8 cellular contexts compared by ENCODE assay signal in genomic region chr7:25179325-25179724, GRCh38. TPM values are rescaled to one million over a fixed set of nuclear protein-coding genes. Genes with fewer than 3 reads are reported as not detected.
DNase-seq lines count a peak whose midpoint lies in the region; ATAC-seq and TF ChIP-seq lines count a peak whose summit lies in the region.

No MANE protein-coding gene starts in this region.

- intact Hi-C loops in CD8-positive, alpha-beta T cell (cut with DNase I, micrococcal nuclease): loop anchor here in 1 of 2 experiments (5.0 kb wide), 1 partner anchor 357 kb away; no protein-coding TSS in a partner anchor
- intact Hi-C loops in OCI-LY7 (cut with micrococcal nuclease; ENCODE audit: unreplicated experiment): no loop called here
- intact Hi-C loops in ovary (cut with DNase I): no loop called here

- TF ChIP-seq CTCF in CD8-positive, alpha-beta T cell (IDR thresholded peaks at IDR 0.05): no peak
- no peak for TF ChIP-seq CTCF in OCI-LY7 (conservative IDR thresholded peaks at IDR 0.05; ENCODE audit: low read length)
- TF ChIP-seq CTCF in epithelial cell of proximal tubule (conservative IDR thresholded peaks at IDR 0.05; ENCODE audit: low read depth, low read length): no peak
- no peak for TF ChIP-seq CTCF in ovary (IDR thresholded peaks at IDR 0.05)

- H3K27ac ChIP-seq in CD8-positive, alpha-beta T cell (ENCODE audit: low read depth, low read length): peak overlapping the region; percentile 57
- H3K27ac ChIP-seq in OCI-LY7 (ENCODE audit: low read depth, low read length, poor library complexity, severe bottlenecking): peak overlapping the region; percentile 57
- H3K27ac ChIP-seq in ovary: peak overlapping the region in 1 of 2 donors; percentile 82

- H3K4me3 ChIP-seq in CD8-positive, alpha-beta T cell (ENCODE audit: low read depth, low read length): peak overlapping the region; percentile 70
- H3K4me3 ChIP-seq in OCI-LY7 (ENCODE audit: low read depth, low read length, poor library complexity, severe bottlenecking) (peak overlapping the region; percentile 78), epithelial cell of proximal tubule (ENCODE audit: low read depth, low read length) (peak overlapping the region; percentile 75), ovary (peak overlapping the region; percentile 86)

- peak overlapping the region; percentile 95 for H2AFZ ChIP-seq in OCI-LY7 (ENCODE audit: low read length)

- BruUV-seq in OCI-LY7 (replicated peaks; lab: Mats Ljungman, UMichigan): no TSS peak

- H3K4me1 ChIP-seq in CD8-positive, alpha-beta T cell (ENCODE audit: insufficient read depth, low read length): peaks cover 7% of the 10 kb centered on the region
- H3K4me1 ChIP-seq in OCI-LY7 (ENCODE audit: insufficient read depth, low read length, poor library complexity, severe bottlenecking): peaks cover 9% of the 10 kb centered on the region
- no peaks in the 10 kb centered on the region for H3K4me1 ChIP-seq in ovary (ENCODE audit: insufficient read depth)

- H4K20me1 ChIP-seq in OCI-LY7 (ENCODE audit: insufficient read depth, low read length): no peaks in the 10 kb centered on the region

- no peaks in the 10 kb centered on the region for H3K9me3 ChIP-seq in CD8-positive, alpha-beta T cell (ENCODE audit: low read length)
- H3K9me3 ChIP-seq in OCI-LY7 (ENCODE audit: low read length) (no peaks in the 10 kb centered on the region), ovary (no peaks in the 10 kb centered on the region)

- no peaks in the 10 kb centered on the region for H3K36me3 ChIP-seq in CD8-positive, alpha-beta T cell (ENCODE audit: insufficient read depth, low read length)
- peaks cover 3% of the 10 kb centered on the region; the same call in 1 of the 2 replicates for H3K36me3 ChIP-seq in OCI-LY7 (ENCODE audit: insufficient read depth, low read length)
- H3K36me3 ChIP-seq in ovary: no peaks in the 10 kb centered on the region

- CTCF ChIA-PET in CD8-positive, alpha-beta T cell (lab: Charles Lee): no interaction called here
- CTCF ChIA-PET in OCI-LY7 (lab: Charles Lee; ENCODE audit: unreplicated experiment): interaction anchor here (0.6 kb wide), 1 partner anchor 55 kb away, joined by 5 read pairs; no protein-coding TSS in a partner anchor

- H3K36me3 Mint-ChIP-seq in CD8-positive, alpha-beta T cell: peaks cover 6% of the 10 kb centered on the region

- H3K4me2 ChIP-seq in OCI-LY7 (ENCODE audit: low read length): peak overlapping the region; percentile 82

- no peak for ATAC-seq in CD8-positive, alpha-beta T cell

- H3K9me2 ChIP-seq in OCI-LY7 (ENCODE audit: insufficient read depth, low read length): no peaks in the 10 kb centered on the region

- no peaks in the 10 kb centered on the region for H3K27me3 ChIP-seq in CD8-positive, alpha-beta T cell (ENCODE audit: insufficient read depth, low read length)
- H3K27me3 ChIP-seq in ovary: no peaks in the 10 kb centered on the region

- H3K79me2 ChIP-seq in OCI-LY7 (ENCODE audit: insufficient read depth, low read depth, low read length): no peaks in the 10 kb centered on the region

- H3K27ac Mint-ChIP-seq in CD8-positive, alpha-beta T cell: peak overlapping the region; percentile 82

- DNase-seq in CD8-positive, alpha-beta T cell: no peak
- DNase-seq in OCI-LY7 (ENCODE audit: low spot score): no peak
- DNase-seq in epithelial cell of proximal tubule (ENCODE audit: low read depth): no peak
- no peak for DNase-seq in ovary
- no peak for DNase-seq in effector CD4-positive, alpha-beta T cell
- DNase-seq in AG20443 (ENCODE audit: low spot score): no peak
- DNase-seq in activated CD4-positive, alpha-beta T cell treated with anti-CD3 and anti-CD28 coated beads, Interleukin-2, amount 50 U/mL, for 1 hour: no peak
- no peak for DNase-seq in DMS 273 treated with DMSO at 0.1 percent for 48 hours (lab: John Stamatoyannopoulos, UW)

- TF ChIP-seq EP300 in ovary (IDR thresholded peaks at IDR 0.05): no peak

- peaks cover 22% of the 10 kb centered on the region for H3K4me1 Mint-ChIP-seq in CD8-positive, alpha-beta T cell (ENCODE audit: low read depth)

- H3K27me3 Mint-ChIP-seq in CD8-positive, alpha-beta T cell (ENCODE audit: low read depth): no peaks in the 10 kb centered on the region

- no peak for TF ChIP-seq POLR2A in ovary (IDR thresholded peaks at IDR 0.05)

- H3K9me3 Mint-ChIP-seq in CD8-positive, alpha-beta T cell: no peaks in the 10 kb centered on the region

- WGBS in ovary, 3 donors: 60 to 64% (median 62%) methylated on average over 9 of the region's 9 CpGs

- peak overlapping the region; percentile 85 for H3K4me3 Mint-ChIP-seq in CD8-positive, alpha-beta T cell

- POLR2A ChIA-PET in CD8-positive, alpha-beta T cell (lab: Charles Lee): interaction anchor here (1.6 kb wide), 1 partner anchor 54 kb away, joined by 11 read pairs; the partner anchor contains the start of gene CYCS
- POLR2A ChIA-PET in OCI-LY7 (lab: Charles Lee): interaction anchor here (1.1 kb wide), 1 partner anchor 54 kb away, joined by 4 read pairs; no protein-coding TSS in a partner anchor

RNA-seq across cellular contexts. Expression of gene NPVF, which starts 49.0 kb away (rescaled TPM):
- not detected for total RNA-seq in CD8-positive, alpha-beta T cell
- not detected in 2 replicates for total RNA-seq in OCI-LY7 (2014; rRNA removed; shearing (Covaris generic))
- not detected in 2 replicates for total RNA-seq in OCI-LY7 (2022)
- not detected in 2 replicates for total RNA-seq in epithelial cell of proximal tubule
- total RNA-seq in ovary: not detected
- not detected for polyA plus RNA-seq in ovary

RNA-seq across cellular contexts. Expression of gene CYCS, which starts 54.3 kb away (rescaled TPM):
- 100 to 1,000 TPM; 135 to 140 TPM for total RNA-seq in CD8-positive, alpha-beta T cell
- total RNA-seq in OCI-LY7 (2014; rRNA removed; shearing (Covaris generic)): 65.2 and 68.7 TPM in 2 replicates
- total RNA-seq in OCI-LY7 (2022) (153 and 175 TPM in 2 replicates), epithelial cell of proximal tubule (48.9 and 119 TPM in 2 replicates), ovary (10 to 100 TPM; 21.7 to 88.1 (median 46.4) TPM)
- 10 to 100 TPM; 22.7 to 80.5 TPM for polyA plus RNA-seq in ovary
